Comparison of ENCODE assay signal across 2 cellular contexts in genomic region chr20:34549929-34550305, GRCh38.
TF ChIP-seq lines count a peak whose summit lies in the region.

No MANE protein-coding gene starts in this region.

TF ChIP-seq in IMR-90, 13 proteins besides CTCF, POLR2A, EP300 and RAD21 (continued from another document):
- TF ChIP-seq MAZ (IDR thresholded peaks at IDR 0.05; ENCODE audit: borderline replicate concordance, low read depth, low read length): no peak

TF ChIP-seq in GM12891, 5 proteins besides CTCF, POLR2A, EP300 and RAD21 (continued from another document):
- no peak for TF ChIP-seq POLR2AphosphoS5 (IDR thresholded peaks at IDR 0.05; ENCODE audit: low read depth, low read length)
- TF ChIP-seq PAX5 (IDR thresholded peaks at IDR 0.05; ENCODE audit: insufficient read depth, low read length, severe bottlenecking): no peak
